ENCODE assay signal across 8 cellular contexts in the genomic region with DNA sequence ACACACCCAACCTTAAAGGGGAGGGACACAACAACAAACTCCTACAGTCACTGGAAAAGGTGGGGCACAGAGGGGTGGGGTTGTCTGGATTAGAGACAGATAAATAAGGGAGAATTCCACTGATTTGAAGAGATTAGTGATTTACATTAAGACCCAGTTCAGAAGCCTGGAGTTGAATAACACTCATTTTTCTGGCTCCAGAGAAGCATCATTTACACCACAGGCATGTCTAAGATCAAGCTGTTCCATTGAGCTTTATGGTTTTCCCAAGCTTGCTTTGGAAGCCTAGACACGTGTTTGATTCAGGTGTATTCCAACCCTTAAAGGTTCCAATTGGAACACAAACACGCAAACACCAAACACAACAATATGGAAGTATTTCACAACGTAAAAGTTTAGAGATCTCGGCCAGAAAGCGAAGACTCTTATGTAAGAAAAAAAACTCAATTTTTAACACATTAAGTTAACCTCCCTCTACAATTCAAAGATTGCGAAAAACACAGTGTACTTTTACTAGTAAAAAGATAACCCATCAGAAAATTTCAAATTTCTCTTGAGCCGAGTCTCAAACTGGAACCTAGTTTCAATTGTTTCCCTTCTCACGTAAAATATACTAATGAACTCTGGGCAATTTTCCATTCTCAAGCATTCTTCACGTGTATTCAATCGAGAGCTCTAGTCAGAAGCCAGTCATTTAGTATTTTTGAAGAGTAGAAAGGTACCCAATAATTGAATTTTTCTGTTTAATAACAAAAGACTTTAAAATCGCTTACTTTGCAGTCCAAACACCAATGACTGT. TPM values are rescaled to one million over a fixed set of nuclear protein-coding genes. Genes with fewer than 3 reads are reported as not detected.
A peak's percentile ranks its signal among the peaks of the same experiment; 100 is the strongest.
DNase-seq lines count a peak whose midpoint lies in the region; ATAC-seq, FAIRE-seq and TF ChIP-seq lines count a peak whose summit lies in the region.

No MANE protein-coding gene starts in this region.

- ATAC-seq in GM19351 (IDR thresholded peaks at IDR 0.05; ENCODE audit: unreplicated experiment): no peak
- ATAC-seq in HG03045 (IDR thresholded peaks at IDR 0.05; ENCODE audit: unreplicated experiment): no peak

- peaks cover 72% of the 10 kb centered on the region for H3K79me2 ChIP-seq in OCI-LY3 (ENCODE audit: low read length)

- TF ChIP-seq POLR2A in GM12891 (IDR thresholded peaks at IDR 0.05; ENCODE audit: low read depth, low read length): 0 out of 2 replicates have a peak, but pooled peaks have one; percentile 11

- H4K20me1 ChIP-seq in OCI-LY3 (ENCODE audit: insufficient read depth, low read length): peaks cover 65% of the 10 kb centered on the region

- DNase-seq in GM12891 (ENCODE audit: insufficient read length, low spot score): no peak
- no peak for DNase-seq in epithelial cell of esophagus (ENCODE audit: low read depth)
- no peak for DNase-seq in progenitor cell of endocrine pancreas (ENCODE audit: low spot score, unreplicated experiment)
- DNase-seq in iPS-NIHi7 (ENCODE audit: extremely low spot score): no peak
- DNase-seq in stimulated activated CD4-positive, alpha-beta T cell treated with anti-CD3 and anti-CD28 coated beads, Interleukin-4, amount 100 ng/mL, for 4 hours: no peak

- H3K27me3 Mint-ChIP-seq in progenitor cell of endocrine pancreas: peaks cover 4% of the 10 kb centered on the region

- H3K4me1 ChIP-seq in OCI-LY3 (ENCODE audit: low read length): peaks cover 45% of the 10 kb centered on the region

- peaks cover 40% of the 10 kb centered on the region for H3K36me3 ChIP-seq in OCI-LY3 (replicated peaks; ENCODE audit: low read depth, low read length)

- peak overlapping the region; percentile 91; the same call in 1 of the 2 replicates for H3K27ac ChIP-seq in OCI-LY3 (ENCODE audit: low read length)

- FAIRE-seq in GM12891 (lab: Jason Lieb, UNC): no peak

- H3K27ac Mint-ChIP-seq in progenitor cell of endocrine pancreas: peak overlapping the region; percentile 100

- no peaks in the 10 kb centered on the region for H3K9me3 ChIP-seq in OCI-LY3 (ENCODE audit: insufficient read depth, low read length)

- TF ChIP-seq CTCF in OCI-LY3 (IDR thresholded peaks at IDR 0.05; ENCODE audit: low read depth, low read length) (no peak), epithelial cell of esophagus (IDR thresholded peaks at IDR 0.05; ENCODE audit: insufficient read depth, low read depth, low read length, missing control alignments) (no peak), progenitor cell of endocrine pancreas (IDR thresholded peaks at IDR 0.05; ENCODE audit: unreplicated experiment) (no peak)

- H3K4me3 ChIP-seq in OCI-LY3 (ENCODE audit: low read length) (peak overlapping the region; percentile 97), epithelial cell of esophagus (ENCODE audit: low read length) (peak overlapping the region; percentile 96)

- H3K9me3 Mint-ChIP-seq in progenitor cell of endocrine pancreas (ENCODE audit: low read depth): peaks cover 7% of the 10 kb centered on the region

- no peaks in the 10 kb centered on the region for H3K27me3 ChIP-seq in OCI-LY3 (ENCODE audit: low read depth, low read length)

- peak overlapping the region; percentile 92 for H3K4me2 ChIP-seq in OCI-LY3 (ENCODE audit: low read length)

- H2AFZ ChIP-seq in OCI-LY3 (ENCODE audit: low read depth, low read length): no peak overlapping the region

- H3K9ac ChIP-seq in OCI-LY3 (ENCODE audit: low read length): peak overlapping the region; percentile 100

- H3K36me3 Mint-ChIP-seq in progenitor cell of endocrine pancreas (ENCODE audit: insufficient read depth): peaks cover 14% of the 10 kb centered on the region

- peaks cover 45% of the 10 kb centered on the region for H3K4me1 Mint-ChIP-seq in progenitor cell of endocrine pancreas (ENCODE audit: low read depth)

- H3K4me3 Mint-ChIP-seq in progenitor cell of endocrine pancreas (ENCODE audit: low read depth): peak overlapping the region; percentile 100

TF ChIP-seq in GM12891, 5 proteins besides CTCF, POLR2A, EP300 and RAD21:
- no peak for TF ChIP-seq SPI1 (IDR thresholded peaks at IDR 0.05; ENCODE audit: low read depth, low read length)
- no peak for TF ChIP-seq TAF1 (IDR thresholded peaks at IDR 0.05; ENCODE audit: low read depth, low read length)
- TF ChIP-seq POLR2AphosphoS5 (IDR thresholded peaks at IDR 0.05; ENCODE audit: low read depth, low read length): no peak; the same call in 1 of the 2 replicates
- TF ChIP-seq POU2F2 (IDR thresholded peaks at IDR 0.05; ENCODE audit: low read depth, low read length): no peak
- TF ChIP-seq PAX5 (IDR thresholded peaks at IDR 0.05; ENCODE audit: insufficient read depth, low read length, severe bottlenecking): no peak

RNA-seq across cellular contexts. Expression of a gene that starts 2.1 kb away (rescaled TPM):
- polyA plus RNA-seq in GM12891 (2012; ENCODE audit: low read depth, missing spikeins): 174 TPM
- 205 and 230 TPM in 2 replicates for total RNA-seq in progenitor cell of endocrine pancreas
